8 cellular contexts compared by ENCODE assay signal in the genomic region with DNA sequence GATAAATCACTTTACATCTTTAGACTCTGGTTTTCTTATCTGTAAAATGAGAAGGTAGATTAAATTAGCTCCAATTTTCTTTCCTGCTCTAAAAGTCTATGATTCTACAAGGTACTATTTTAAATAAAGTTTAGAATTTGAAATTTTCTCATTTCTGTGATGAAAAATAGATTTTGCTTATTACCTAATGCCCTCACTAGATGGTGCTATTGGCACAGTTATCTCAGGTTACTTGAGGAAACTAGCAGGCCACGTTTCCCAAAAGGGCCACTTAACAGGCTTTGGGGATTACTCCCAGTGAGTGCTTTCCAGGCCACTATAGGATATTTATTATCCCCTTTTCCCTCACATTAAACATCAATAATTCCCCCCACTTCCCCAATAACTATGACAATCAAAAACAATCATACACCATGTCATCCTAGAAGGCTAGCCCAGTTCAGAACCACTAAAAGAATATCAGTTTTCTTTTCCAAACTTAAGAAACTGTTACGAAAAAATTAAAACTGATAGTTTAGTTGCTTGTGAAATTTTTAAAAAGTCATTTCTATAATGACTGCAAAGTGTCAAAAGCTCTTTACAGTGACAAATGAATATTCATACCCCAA. TPM values are rescaled to one million over a fixed set of nuclear protein-coding genes. Genes with fewer than 3 reads are reported as not detected.
DNase-seq lines count a peak whose midpoint lies in the region; ATAC-seq, FAIRE-seq and TF ChIP-seq lines count a peak whose summit lies in the region.

No MANE protein-coding gene starts in this region.

- no peaks in the 10 kb centered on the region for H3K9me3 ChIP-seq in K562 (replicated peaks; ENCODE audit: control insufficient read depth, insufficient read depth, low read depth, low read length)
- no peaks in the 10 kb centered on the region for H3K9me3 ChIP-seq in skeletal muscle satellite cell (replicated peaks; ENCODE audit: low read length)

- peaks cover 3% of the 10 kb centered on the region for H3K9me3 Mint-ChIP-seq in activated naive CD4-positive, alpha-beta T cell treated with anti-CD3 and anti-CD28 coated beads for 36 hours

- no peak overlapping the region for H3K9ac ChIP-seq in K562 (ENCODE audit: insufficient read depth in 1 of 2, low read depth in 2 of 2, low read length in 2 of 2)
- H3K9ac ChIP-seq in skeletal muscle satellite cell (ENCODE audit: low read depth, low read length): peak overlapping the region; percentile 39

- H3K4me1 Mint-ChIP-seq in activated naive CD4-positive, alpha-beta T cell treated with anti-CD3 and anti-CD28 coated beads for 36 hours (ENCODE audit: low read depth): peaks cover 7% of the 10 kb centered on the region

- no TSS peak for BruUV-seq in K562 (replicated peaks; lab: Mats Ljungman, UMichigan)

- no peak for TF ChIP-seq EP300 in K562 (IDR thresholded peaks at IDR 0.05; ENCODE audit: low read length)

- intact Hi-C loops in activated naive CD4-positive, alpha-beta T cell treated with anti-CD3 and anti-CD28 coated beads for 36 hours (cut with micrococcal nuclease): loop anchor here (1.0 to 2.0 kb wide), 4 partner anchors 30 to 1243 kb away; a partner anchor contains a TSS
- intact Hi-C loops in K562 (cut with micrococcal nuclease): loop anchor here (1.0 to 10.0 kb wide), 4 partner anchors 30 to 1241 kb away; a partner anchor contains a TSS

- WGBS in K562 (ENCODE audit: insufficient coverage, low coverage, missing lambda C conversion rate): 11% methylated on average over 2 of the region's 2 CpGs

- POLR2A ChIA-PET in K562 (lab: Yijun Ruan, JAX): interaction anchor here (0.5 to 1.1 kb wide), 2 partner anchors 30 to 136 kb away, joined by 3 to 4 read pairs; no protein-coding TSS in a partner anchor

- TF ChIP-seq POLR2A in K562 (conservative IDR thresholded peaks at IDR 0.05): no peak

- no peak overlapping the region for H3K4me3 Mint-ChIP-seq in activated naive CD4-positive, alpha-beta T cell treated with anti-CD3 and anti-CD28 coated beads for 36 hours

- ATAC-seq in K562 (peak; percentile 76), GM19467 (IDR thresholded peaks at IDR 0.05; ENCODE audit: unreplicated experiment) (no peak)

- CTCF ChIA-PET in activated naive CD4-positive, alpha-beta T cell treated with anti-CD3 and anti-CD28 coated beads for 36 hours (lab: Charles Lee): interaction anchor here (0.7 to 7.2 kb wide), 17 partner anchors 8 to 1281 kb away, joined by 3 to 62 read pairs (median 6); a partner anchor contains a TSS
- CTCF ChIA-PET in K562 (lab: Yijun Ruan, JAX; ENCODE audit: low intra/inter-chr PET ratio): interaction anchor here (0.8 to 3.3 kb wide), 10 partner anchors 14 to 1432 kb away, joined by 3 to 19 read pairs (median 4); a partner anchor contains a TSS

- in situ Hi-C loops in K562 (cut with MboI): loop anchor here (25.0 kb wide), 1 partner anchor 1246 kb away; no protein-coding TSS in a partner anchor

- no peaks in the 10 kb centered on the region for H3K27me3 Mint-ChIP-seq in activated naive CD4-positive, alpha-beta T cell treated with anti-CD3 and anti-CD28 coated beads for 36 hours (ENCODE audit: low read depth)

- H3K79me2 ChIP-seq in K562 (ENCODE audit: control insufficient read depth, insufficient read depth, low read length): no peaks in the 10 kb centered on the region

- no peaks in the 10 kb centered on the region for H3K4me1 ChIP-seq in K562 (replicated peaks in 1 of 2; ENCODE audit: control insufficient read depth in 2 of 2, insufficient read depth in 2 of 2, low read length in 2 of 2)
- no peaks in the 10 kb centered on the region for H3K4me1 ChIP-seq in skeletal muscle satellite cell (ENCODE audit: control insufficient read depth, insufficient read depth, low read length)

- H2AFZ ChIP-seq in K562 (ENCODE audit: low read depth, low read length): peak overlapping the region; percentile 75; the same call in 1 of the 2 replicates

- peak overlapping the region; percentile 38 for H3K27ac Mint-ChIP-seq in activated naive CD4-positive, alpha-beta T cell treated with anti-CD3 and anti-CD28 coated beads for 36 hours

- TF ChIP-seq RAD21 in K562 (CRISPR knock-in tag; conservative IDR thresholded peaks at IDR 0.05 in 1 of 2, IDR thresholded peaks at IDR 0.05 in 1 of 2): peak; percentile 83 to 87

- no peaks in the 10 kb centered on the region for H3K9me1 ChIP-seq in K562 (ENCODE audit: control insufficient read depth, insufficient read depth, low read length)

- H3K27me3 ChIP-seq in K562 (ENCODE audit: control insufficient read depth in 2 of 2, insufficient read depth in 2 of 2, low read length in 2 of 2) (no peaks in the 10 kb centered on the region), skeletal muscle satellite cell (ENCODE audit: control insufficient read depth, insufficient read depth, low read length) (no peaks in the 10 kb centered on the region)

- peaks cover 20% of the 10 kb centered on the region for H3K36me3 Mint-ChIP-seq in activated naive CD4-positive, alpha-beta T cell treated with anti-CD3 and anti-CD28 coated beads for 36 hours (ENCODE audit: low read depth)

- H3K4me2 ChIP-seq in K562 (ENCODE audit: insufficient read depth, low read length) (no peak overlapping the region), skeletal muscle satellite cell (ENCODE audit: low read length) (no peak overlapping the region)

- H3K27ac ChIP-seq in K562 (ENCODE audit: extremely low read depth, low read depth, low read length): no peak overlapping the region

- peak; percentile 35 for DNase-seq in activated naive CD4-positive, alpha-beta T cell treated with anti-CD3 and anti-CD28 coated beads for 36 hours
- no peak for DNase-seq in activated naive CD4-positive, alpha-beta T cell (lab: John Stamatoyannopoulos, UW)
- DNase-seq in Kasumi-1 (lab: John Stamatoyannopoulos, UW) (peak; percentile 59 to 74), OCI-M1 (lab: John Stamatoyannopoulos, UW) (peak; percentile 80), K562 (ENCODE audit: extremely low read depth in 1 of 4, low spot score in 3 of 4) (peak; percentile 60 to 80 (median 60)), iPS DF 19.7 (ENCODE audit: low read depth, low spot score) (peak; percentile 20)

- peaks cover 6% of the 10 kb centered on the region; the same call in 1 of the 3 replicates for H3K36me3 ChIP-seq in K562 (ENCODE audit: control insufficient read depth, insufficient read depth, low read length)
- peaks cover 5% of the 10 kb centered on the region for H3K36me3 ChIP-seq in skeletal muscle satellite cell (ENCODE audit: insufficient read depth, low read length)

- FAIRE-seq in K562 (lab: Jason Lieb, UNC): peak; percentile 66

- H3K4me3 ChIP-seq in K562 (no peak overlapping the region), skeletal muscle satellite cell (ENCODE audit: low read length) (no peak overlapping the region)

- H4K20me1 ChIP-seq in K562 (replicated peaks; ENCODE audit: control insufficient read depth, insufficient read depth, low read length): no peaks in the 10 kb centered on the region

- TF ChIP-seq CTCF in K562 (IDR thresholded peaks at IDR 0.05 in 2 of 3, conservative IDR thresholded peaks at IDR 0.05 in 1 of 3; ENCODE audit: insufficient read depth in 2 of 3, low read depth in 1 of 3, low read length in 3 of 3): peak; percentile 56 to 77 (median 57)

TF ChIP-seq in K562, 482 proteins besides CTCF, POLR2A, EP300 and RAD21 (continues in another document):
- TF ChIP-seq, protein P1, sequence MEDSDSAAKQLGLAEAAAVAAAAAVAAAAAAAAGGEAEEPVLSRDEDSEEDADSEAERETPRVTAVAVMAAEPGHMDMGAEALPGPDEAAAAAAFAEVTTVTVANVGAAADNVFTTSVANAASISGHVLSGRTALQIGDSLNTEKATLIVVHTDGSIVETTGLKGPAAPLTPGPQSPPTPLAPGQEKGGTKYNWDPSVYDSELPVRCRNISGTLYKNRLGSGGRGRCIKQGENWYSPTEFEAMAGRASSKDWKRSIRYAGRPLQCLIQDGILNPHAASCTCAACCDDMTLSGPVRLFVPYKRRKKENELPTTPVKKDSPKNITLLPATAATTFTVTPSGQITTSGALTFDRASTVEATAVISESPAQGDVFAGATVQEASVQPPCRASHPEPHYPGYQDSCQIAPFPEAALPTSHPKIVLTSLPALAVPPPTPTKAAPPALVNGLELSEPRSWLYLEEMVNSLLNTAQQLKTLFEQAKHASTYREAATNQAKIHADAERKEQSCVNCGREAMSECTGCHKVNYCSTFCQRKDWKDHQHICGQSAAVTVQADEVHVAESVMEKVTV (CRISPR knock-in tag; IDR thresholded peaks at IDR 0.05): peak; percentile 58; the same call in 1 of the 2 replicates

RNA-seq across cellular contexts. Expression of a gene that starts 30.6 kb away (rescaled TPM):
- 10 to 100 TPM; 15.4 to 16.6 TPM for total RNA-seq in activated naive CD4-positive, alpha-beta T cell treated with anti-CD3 and anti-CD28 coated beads for 36 hours
- 8.7 and 27.5 TPM in 2 replicates for total RNA-seq in K562 (2011; cell fraction: chromatin; rRNA removed; ENCODE audit: low replicate concordance)
- 5.8 and 8.2 TPM in 2 replicates for total RNA-seq in K562 (2011; cell fraction: nucleolus; rRNA removed)
- total RNA-seq in K562 (2011; cell fraction: nucleoplasm; rRNA removed): 12.0 and 27.3 TPM in 2 replicates
- 16.6 and 18.8 TPM in 2 replicates for total RNA-seq in K562 (2014; rRNA removed)
- total RNA-seq in K562 (2014; rRNA removed; fragmentation: Illumina TruSeq; extraction: Trizol): 38.3 and 42.2 TPM in 2 replicates
- 35.1 and 41.1 TPM in 2 replicates for total RNA-seq in K562 (2015; rRNA removed; fragmentation: Illumina TruSeq; extraction: Trizol)
- 17.6 and 19.3 TPM in 2 replicates for total RNA-seq in K562 (2021)
- 30.8 and 33.0 TPM in 2 replicates for polyA plus RNA-seq in K562 (2011; rRNA removed)
- polyA plus RNA-seq in K562 (2011; cell fraction: cytosol; rRNA removed): 6.7 and 14.7 TPM in 2 replicates
- polyA plus RNA-seq in K562 (2011; cell fraction: nucleus; rRNA removed): 13.3 and 24.9 TPM in 2 replicates
- 20.9 and 22.4 TPM in 2 replicates for polyA plus RNA-seq in K562 (2012)
- 20.9 and 33.5 TPM in 2 replicates for polyA plus RNA-seq in K562 (2014; fragmentation: Illumina TruSeq; extraction: Trizol)
- polyA plus RNA-seq in K562 (2014; fragmentation: Nextera tagmentation; extraction: Ambion mirVana): 10 to 100 TPM; 43.1 to 51.5 TPM
- 23.6 and 26.1 TPM in 2 replicates for polyA plus RNA-seq in K562 (2014; rRNA removed)
- 30.2 and 35.1 TPM in 2 replicates for polyA minus RNA-seq in K562 (2011; rRNA and poly(A)+ RNA removed)
- polyA minus RNA-seq in K562 (2011; cell fraction: cytosol; rRNA and poly(A)+ RNA removed): 12.4 and 13.9 TPM in 2 replicates
- polyA minus RNA-seq in K562 (2011; cell fraction: nucleus; rRNA and poly(A)+ RNA removed): 7.3 and 13.7 TPM in 2 replicates
- total RNA-seq in skeletal muscle satellite cell (2012; rRNA removed): 14.9 and 16.2 TPM in 2 replicates

Comparison
In these comparisons a context has a peak if more than half of its experiments do, and no peak if none do; other contexts are left out.
1. DNase-seq: peak in activated naive CD4-positive, alpha-beta T cell treated with anti-CD3 and anti-CD28 coated beads for 36 hours (single experiment), Kasumi-1 (2 of 2), OCI-M1 (single experiment), K562 (4 of 4) and iPS DF 19.7 (single experiment); none in activated naive CD4-positive, alpha-beta T cell (0 of 4).